In the genomic region with DNA sequence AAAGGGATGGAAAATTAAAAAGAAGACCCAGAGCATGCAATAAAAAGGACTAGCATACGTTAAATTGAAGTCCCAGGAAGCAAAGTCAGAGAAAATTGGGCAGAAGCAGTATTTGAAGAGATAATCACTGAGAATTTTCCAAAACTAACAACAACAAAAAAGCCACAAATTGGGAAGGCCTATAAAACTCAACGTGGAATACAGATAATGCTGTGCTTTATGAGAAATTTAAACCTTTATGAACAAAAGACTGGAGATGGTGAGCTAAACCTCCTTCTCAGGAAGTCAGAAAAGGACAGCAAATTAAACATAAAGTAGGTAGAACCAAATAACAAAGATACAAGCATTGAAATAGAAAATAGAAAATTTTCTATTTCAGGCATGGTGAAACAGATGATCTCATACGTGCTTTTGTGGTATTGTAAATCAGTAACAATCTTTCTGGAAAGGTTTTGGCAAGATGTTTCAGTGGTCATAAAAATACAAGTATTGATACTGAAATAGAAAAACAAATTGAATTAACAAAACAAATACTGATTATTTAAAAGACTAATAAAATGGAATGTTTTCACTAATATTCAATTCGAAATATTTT, we compare ENCODE assay signal across 12 cellular contexts. TPM values are rescaled to one million over a fixed set of nuclear protein-coding genes. Genes with fewer than 3 reads are reported as not detected.
DNase-seq lines count a peak whose midpoint lies in the region; ATAC-seq lines count a peak whose summit lies in the region.
"Had no signal": no experiment of that assay in that cellular context is flagged by ENCODE, and none has a peak within 500 bp of the region (broad histone marks: within the 10 kb centered on the region; RNA-seq: fewer than 3 reads in every experiment).

No MANE protein-coding gene starts in this region.

- peak overlapping the region in 1 of 6 donors; percentile 38 for H3K27ac Mint-ChIP-seq in immature natural killer cell

- H3K36me3 Mint-ChIP-seq in immature natural killer cell, result peaks cover 31 to 39% (median 33%) of the 10 kb centered on the region in 3 donors

- no peak overlapping the region for H3K4me3 Mint-ChIP-seq in immature natural killer cell
- H3K4me3 Mint-ChIP-seq: brain had no signal

- ATAC-seq in GM18867 (IDR thresholded peaks at IDR 0.05; ENCODE audit: unreplicated experiment) (peak; percentile 69), GM21529 (IDR thresholded peaks at IDR 0.05; ENCODE audit: unreplicated experiment) (peak; percentile 79), HG03196 (IDR thresholded peaks at IDR 0.05; ENCODE audit: unreplicated experiment) (peak; percentile 83), esophagus mucosa (no peak)
- ATAC-seq: left ventricle myocardium superior had no signal

- DNase-seq in myocyte (ENCODE audit: low read depth), result peak; percentile 13
- DNase-seq in immature natural killer cell, result no peak
- no peak for DNase-seq in effector CD8-positive, alpha-beta T cell (lab: John Stamatoyannopoulos, UW)
- DNase-seq in NK-92 treated with Interleukin-12 subunit alpha and Interleukin-12 subunit beta, amount 100 ng/mL, for 24 hours (lab: John Stamatoyannopoulos, UW), result no peak
- DNase-seq: Caco-2, left ventricle myocardium superior, NCI-H1417 had no signal

- H3K4me1 Mint-ChIP-seq in immature natural killer cell, result peaks cover 0 to 9% of the 10 kb centered on the region in 2 donors

- no peaks in the 10 kb centered on the region for H3K9me3 Mint-ChIP-seq in immature natural killer cell

- H3K27me3 Mint-ChIP-seq in immature natural killer cell (ENCODE audit: low read depth in 3 of 3), result peaks cover 0 to 1% (median 0%) of the 10 kb centered on the region in 3 donors
- H3K27me3 Mint-ChIP-seq: brain had no signal

RNA-seq across cellular contexts. Expression of gene LYSMD4, which starts 55.6 kb away (rescaled TPM):
- total RNA-seq in myocyte (12.4 and 20.8 TPM in 2 replicates), esophagus mucosa (9.4 TPM)
- polyA plus RNA-seq in myocyte (2012), result 8.7 TPM
- 1 to 10 TPM; 1.6 to 3.5 (median 3.1) TPM for polyA plus RNA-seq in immature natural killer cell
